Comparison of ENCODE assay signal across 20 cellular contexts in the genomic region with DNA sequence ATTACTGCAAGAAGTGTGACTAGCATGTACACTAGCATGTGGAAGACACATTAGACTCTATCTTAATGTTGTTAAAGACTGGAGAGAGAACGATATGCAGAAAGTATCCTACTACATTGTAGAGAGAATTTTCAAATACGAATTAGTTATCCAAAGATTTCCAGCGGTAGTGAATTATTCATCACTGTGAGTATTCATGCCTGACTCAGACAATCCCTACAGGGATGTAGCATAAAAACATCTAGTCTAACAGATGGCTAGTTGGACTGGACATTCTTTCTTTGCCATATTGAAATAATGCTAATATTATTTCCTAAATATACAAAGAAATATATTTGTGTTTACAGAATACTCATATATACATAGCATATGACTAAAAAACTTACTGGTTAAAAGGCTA.
DNase-seq lines count a peak whose midpoint lies in the region; ATAC-seq, FAIRE-seq and TF ChIP-seq lines count a peak whose summit lies in the region.
"Had no signal": no experiment of that assay in that cellular context is flagged by ENCODE, and none has a peak within 500 bp of the region (broad histone marks: within the 10 kb centered on the region; RNA-seq: fewer than 3 reads in every experiment).

No MANE protein-coding gene starts in this region.

- H2AFZ ChIP-seq in MM.1S (ENCODE audit: low read length): no peak overlapping the region

- H4K20me1 ChIP-seq in MM.1S (ENCODE audit: insufficient read depth, low read length): no peaks in the 10 kb centered on the region

- H3K4me1 ChIP-seq in MM.1S (ENCODE audit: low read length): no peaks in the 10 kb centered on the region
- H3K4me1 ChIP-seq: Caco-2 had no signal

- no peaks in the 10 kb centered on the region for H3K9me2 ChIP-seq in MM.1S (replicated peaks; ENCODE audit: insufficient read depth, low read length)

- no peaks in the 10 kb centered on the region for H3K36me3 Mint-ChIP-seq in T-helper 17 cell (ENCODE audit: low read depth)

- no peaks in the 10 kb centered on the region for H3K27me3 Mint-ChIP-seq in T-helper 17 cell
- H3K27me3 Mint-ChIP-seq: CD4-positive, alpha-beta T cell had no signal

- H3K4me3 ChIP-seq in bronchial epithelial cell (ENCODE audit: low read depth, low read length): no peak overlapping the region
- H3K4me3 ChIP-seq in MM.1S (ENCODE audit: low read length): no peak overlapping the region

- no peak overlapping the region for H3K9ac ChIP-seq in MM.1S (ENCODE audit: low read length)

- no peak for FAIRE-seq in bronchial epithelial cell (lab: Jason Lieb, UNC)
- FAIRE-seq: A204.1 had no signal

- TF ChIP-seq CTCF in bronchial epithelial cell (IDR thresholded peaks at IDR 0.05; ENCODE audit: insufficient read depth, low read length, severe bottlenecking): no peak
- no peak for TF ChIP-seq CTCF in MM.1S (IDR thresholded peaks at IDR 0.05; ENCODE audit: low read length)

- H3K27me3 ChIP-seq in bronchial epithelial cell (ENCODE audit: control insufficient read depth, insufficient read depth, low read length) (no peaks in the 10 kb centered on the region), MM.1S (replicated peaks; ENCODE audit: insufficient read depth, low read length) (no peaks in the 10 kb centered on the region)

- H3K27ac ChIP-seq in MM.1S (ENCODE audit: low read length): no peak overlapping the region
- H3K27ac ChIP-seq: RWPE1 had no signal

- H3K9me3 ChIP-seq in MM.1S (replicated peaks; ENCODE audit: insufficient read depth, low read length): no peaks in the 10 kb centered on the region
- H3K9me3 ChIP-seq in T-helper 17 cell (ENCODE audit: control insufficient read depth, low read length, poor library complexity, severe bottlenecking): no peaks in the 10 kb centered on the region
- H3K9me3 ChIP-seq: Caco-2 had no signal

- no peaks in the 10 kb centered on the region for H3K79me2 ChIP-seq in MM.1S (ENCODE audit: low read length)

- no peaks in the 10 kb centered on the region for H3K4me1 Mint-ChIP-seq in T-helper 17 cell

- no peak overlapping the region for H3K27ac Mint-ChIP-seq in T-helper 17 cell
- H3K27ac Mint-ChIP-seq: CD4-positive, alpha-beta T cell; H9 had no signal

- no peak for ATAC-seq in T-helper 17 cell
- ATAC-seq: SK-N-SH treated with all-trans-retinoic acid at 6 μM for 48 hours had no signal

- H3K36me3 ChIP-seq in bronchial epithelial cell (ENCODE audit: control insufficient read depth, insufficient read depth, low read length): no peaks in the 10 kb centered on the region
- H3K36me3 ChIP-seq in MM.1S (replicated peaks; ENCODE audit: insufficient read depth, low read length): no peaks in the 10 kb centered on the region

- DNase-seq in ELR (ENCODE audit: low read depth): peak; percentile 56
- DNase-seq in M059J (ENCODE audit: low read depth): peak; percentile 36
- peak; percentile 10 for DNase-seq in bronchial epithelial cell (ENCODE audit: low read depth)
- peak; percentile 7 for DNase-seq in hepatic stellate cell (ENCODE audit: low spot score)
- no peak for DNase-seq in MM.1S
- no peak for DNase-seq in DMS79 treated with DMSO at 0.1 percent for 48 hours (lab: John Stamatoyannopoulos, UW)
- no peak for DNase-seq in activated CD8-positive, alpha-beta memory T cell treated with anti-CD3 and anti-CD28 coated beads, Interleukin-2, amount 50 U/mL, for 48 hours
- DNase-seq in T-helper 17 cell: no peak
- DNase-seq: Caco-2; CD4-positive, alpha-beta T cell; H9; KBM-7; NCI-H1417 treated with DMSO at 0.1 percent for 48 hours; NCI-H187 treated with DMSO at 0.1 percent for 48 hours; NCI-H226; NCI-H524 treated with DMSO at 0.1 percent for 48 hours; SIG-M5 had no signal

- no peaks in the 10 kb centered on the region for H3F3A ChIP-seq in MM.1S (ENCODE audit: insufficient read depth, low read length)

- H3K4me2 ChIP-seq in MM.1S (ENCODE audit: low read depth, low read length): no peak overlapping the region

- no peak overlapping the region for H3K4me3 Mint-ChIP-seq in T-helper 17 cell
- H3K4me3 Mint-ChIP-seq: CD4-positive, alpha-beta T cell; H9 had no signal

Comparison
In these comparisons a context has a peak if more than half of its experiments do, and no peak if none do; other contexts are left out.
1. DNase-seq: peak in ELR (single experiment), M059J (single experiment), bronchial epithelial cell (single experiment) and hepatic stellate cell (single experiment); none in MM.1S (single experiment), DMS79 treated with DMSO at 0.1 percent for 48 hours (single experiment), activated CD8-positive, alpha-beta memory T cell treated with anti-CD3 and anti-CD28 coated beads, Interleukin-2, amount 50 U/mL, for 48 hours (single experiment) and T-helper 17 cell (0 of 3).